27 cellular contexts compared by ENCODE assay signal in genomic region chr11:131242616-131243015, GRCh38.
"Had no signal": no experiment of that assay in that cellular context is flagged by ENCODE, and none has a peak within 500 bp of the region (broad histone marks: within the 10 kb centered on the region; RNA-seq: fewer than 3 reads in every experiment).

No MANE protein-coding gene starts in this region.

- H3K27ac ChIP-seq: adrenal gland, body of pancreas, colonic mucosa, dorsolateral prefrontal cortex had no signal

- H3K27me3 ChIP-seq: adrenal gland, body of pancreas, colonic mucosa had no signal

- DNase-seq: activated CD4-positive, alpha-beta memory T cell treated with anti-CD3 and anti-CD28 coated beads for 36 hours; activated CD4-positive, alpha-beta T cell treated with anti-CD3 and anti-CD28 coated beads for 36 hours; activated CD4-positive, alpha-beta T cell treated with anti-CD3 and anti-CD28 coated beads, Interleukin-2, amount 10 ng/mL, durations not matched to agents 24 days and 14 days; activated CD4-positive, CD25-positive, alpha-beta regulatory T cell; activated CD4-positive, CD25-positive, alpha-beta regulatory T cell treated with anti-CD3 and anti-CD28 coated beads, Interleukin-2, amount 50 U/mL, for 72 hours; activated CD8-positive, alpha-beta memory T cell treated with anti-CD3 and anti-CD28 coated beads, Interleukin-2, amount 10 ng/mL, durations not matched to agents 7 days and 5 days; activated CD8-positive, alpha-beta memory T cell treated with anti-CD3 and anti-CD28 coated beads, Interleukin-2, amount 50 U/mL, for 4 hours; activated CD8-positive, alpha-beta T cell treated with anti-CD3 and anti-CD28 coated beads, Interleukin-2, amount 10 ng/mL, durations not matched to agents 7 days and 5 days; activated effector memory CD4-positive, alpha-beta T cell treated with anti-CD3 and anti-CD28 coated beads, Interleukin-2, amount 50 U/mL, for 16 hours; activated naive CD4-positive, alpha-beta T cell treated with anti-CD3 and anti-CD28 coated beads for 36 hours; activated naive CD8-positive, alpha-beta T cell treated with anti-CD3 and anti-CD28 coated beads for 36 hours; activated naive CD8-positive, alpha-beta T cell treated with anti-CD3 and anti-CD28 coated beads, Interleukin-2, amount 50 U/mL, for 24 hours; activated T-cell treated with anti-CD3 and anti-CD28 coated beads, Interleukin-2, amount 50 U/mL, for 1 hour; activated T-cell treated with anti-CD3 and anti-CD28 coated beads, Interleukin-2, amount 50 U/mL, for 48 hours; adrenal gland; amygdala; aorta; body of pancreas; central memory CD4-positive, alpha-beta T cell; cerebellar nuclear complex; colonic mucosa; dorsolateral prefrontal cortex; effector memory CD4-positive, alpha-beta T cell; endodermal cell; foreskin fibroblast; T-helper 2 cell had no signal

- H3K4me3 ChIP-seq: adrenal gland, body of pancreas, colonic mucosa, dorsolateral prefrontal cortex had no signal

- H3K36me3 ChIP-seq: adrenal gland, colonic mucosa had no signal

- ATAC-seq: activated CD4-positive, alpha-beta T cell treated with anti-CD3 and anti-CD28 coated beads for 36 hours; activated CD8-positive, alpha-beta memory T cell treated with anti-CD3 and anti-CD28 coated beads, Interleukin-2, amount 10 ng/mL, durations not matched to agents 7 days and 5 days; activated CD8-positive, alpha-beta T cell treated with anti-CD3 and anti-CD28 coated beads, Interleukin-2, amount 10 ng/mL, durations not matched to agents 7 days and 5 days; activated naive CD8-positive, alpha-beta T cell treated with anti-CD3 and anti-CD28 coated beads, Interleukin-2, amount 50 U/mL, for 24 hours; body of pancreas; esophagus mucosa had no signal

- H3K4me1 ChIP-seq: adrenal gland, body of pancreas, colonic mucosa had no signal

- H3K9me3 ChIP-seq: adrenal gland, body of pancreas, colonic mucosa had no signal
